13 cellular contexts compared by ENCODE assay signal in genomic region chr10:9613338-9613737, GRCh38.
A peak's percentile ranks its signal among the peaks of the same experiment; 100 is the strongest.
DNase-seq lines count a peak whose midpoint lies in the region; ATAC-seq and TF ChIP-seq lines count a peak whose summit lies in the region.
"Had no signal": no experiment of that assay in that cellular context is flagged by ENCODE, and none has a peak within 500 bp of the region (broad histone marks: within the 10 kb centered on the region; RNA-seq: fewer than 3 reads in every experiment).

No MANE protein-coding gene starts in this region.

- no peaks in the 10 kb centered on the region for H3K27me3 ChIP-seq in Peyer's patch
- H3K27me3 ChIP-seq: right atrium auricular region had no signal

- TF ChIP-seq POLR2A in Peyer's patch (IDR thresholded peaks at IDR 0.05) = no peak

- H3K9me3 ChIP-seq in Peyer's patch = no peaks in the 10 kb centered on the region
- H3K9me3 ChIP-seq: lower lobe of right lung, right atrium auricular region had no signal

- H3K4me1 ChIP-seq in Peyer's patch = no peaks in the 10 kb centered on the region
- H3K4me1 ChIP-seq: lower lobe of right lung, right atrium auricular region had no signal

- peak; percentile 36 to 53 for ATAC-seq in activated CD4-positive, CD25-positive, alpha-beta regulatory T cell treated with anti-CD3 and anti-CD28 coated beads, Interleukin-2, amount 50 U/mL, for 24 hours
- ATAC-seq in HG02571 (IDR thresholded peaks at IDR 0.05; ENCODE audit: unreplicated experiment) (peak; percentile 89), HG03439 (IDR thresholded peaks at IDR 0.05; ENCODE audit: unreplicated experiment) (peak; percentile 94)
- ATAC-seq: activated CD8-positive, alpha-beta T cell treated with anti-CD3 and anti-CD28 coated beads for 36 hours; lower lobe of right lung had no signal

- H3K4me3 ChIP-seq in Peyer's patch = no peak overlapping the region
- H3K4me3 ChIP-seq: lower lobe of right lung, right atrium auricular region had no signal

- H3K36me3 ChIP-seq in Peyer's patch = no peaks in the 10 kb centered on the region
- H3K36me3 ChIP-seq: lower lobe of right lung, right atrium auricular region had no signal

- H3K27ac ChIP-seq in Peyer's patch = no peak overlapping the region
- H3K27ac ChIP-seq: lower lobe of right lung, right atrium auricular region had no signal

- DNase-seq in activated CD4-positive, CD25-positive, alpha-beta regulatory T cell (lab: John Stamatoyannopoulos, UW) = no peak
- peak; percentile 16 for DNase-seq in myocyte (ENCODE audit: low read depth)
- DNase-seq in NCI-H1694 treated with DMSO at 0.1 percent for 48 hours (lab: John Stamatoyannopoulos, UW) = no peak
- no peak for DNase-seq in activated gamma-delta T cell (lab: John Stamatoyannopoulos, UW)
- DNase-seq in Peyer's patch = no peak
- DNase-seq: activated CD8-positive, alpha-beta T cell treated with anti-CD3 and anti-CD28 coated beads for 36 hours; aorta; lower lobe of right lung; NCI-H2107 had no signal

- TF ChIP-seq CTCF in Peyer's patch (IDR thresholded peaks at IDR 0.05) = no peak
